In the genomic region with DNA sequence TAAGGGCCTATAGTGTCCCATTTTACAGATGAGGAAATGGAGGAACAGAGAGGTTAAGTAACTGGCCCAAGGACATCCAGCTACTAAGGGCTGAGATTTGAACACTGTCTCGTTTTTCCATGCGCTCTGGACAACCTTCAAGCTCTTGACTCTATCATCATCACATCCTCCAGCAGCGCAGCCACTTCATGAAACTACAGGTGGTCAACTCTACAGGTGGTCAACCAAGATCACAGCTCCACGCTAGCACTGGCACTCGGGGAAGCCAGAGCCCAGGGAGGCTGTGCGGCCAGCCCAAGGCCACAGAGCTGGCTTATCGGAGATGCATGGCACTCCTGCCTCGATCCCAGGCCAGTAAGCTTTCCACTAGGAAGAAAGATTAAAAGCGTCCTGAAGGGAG, we compare ENCODE assay signal across 2 cellular contexts.
TF ChIP-seq lines count a peak whose summit lies in the region.

No MANE protein-coding gene starts in this region.

TF ChIP-seq in HEK293, 187 proteins besides CTCF, POLR2A, EP300 and RAD21:
- TF ChIP-seq, protein P1, sequence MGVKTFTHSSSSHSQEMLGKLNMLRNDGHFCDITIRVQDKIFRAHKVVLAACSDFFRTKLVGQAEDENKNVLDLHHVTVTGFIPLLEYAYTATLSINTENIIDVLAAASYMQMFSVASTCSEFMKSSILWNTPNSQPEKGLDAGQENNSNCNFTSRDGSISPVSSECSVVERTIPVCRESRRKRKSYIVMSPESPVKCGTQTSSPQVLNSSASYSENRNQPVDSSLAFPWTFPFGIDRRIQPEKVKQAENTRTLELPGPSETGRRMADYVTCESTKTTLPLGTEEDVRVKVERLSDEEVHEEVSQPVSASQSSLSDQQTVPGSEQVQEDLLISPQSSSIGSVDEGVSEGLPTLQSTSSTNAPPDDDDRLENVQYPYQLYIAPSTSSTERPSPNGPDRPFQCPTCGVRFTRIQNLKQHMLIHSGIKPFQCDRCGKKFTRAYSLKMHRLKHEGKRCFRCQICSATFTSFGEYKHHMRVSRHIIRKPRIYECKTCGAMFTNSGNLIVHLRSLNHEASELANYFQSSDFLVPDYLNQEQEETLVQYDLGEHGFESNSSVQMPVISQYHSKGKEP (tag by site-specific recombination; IDR thresholded peaks at IDR 0.05): no peak
- no peak for TF ChIP-seq ZIC2 (tag by site-specific recombination; IDR thresholded peaks at IDR 0.05)
- TF ChIP-seq ZNF660 (tag by site-specific recombination; IDR thresholded peaks at IDR 0.05): no peak
- no peak for TF ChIP-seq KLF9 (tag by site-specific recombination; IDR thresholded peaks at IDR 0.05; ENCODE audit: low read depth)
- TF ChIP-seq ZNF426 (tag by site-specific recombination; IDR thresholded peaks at IDR 0.05): no peak
- peak; percentile 91 for TF ChIP-seq SCRT2 (tag by site-specific recombination; IDR thresholded peaks at IDR 0.05)
- no peak for TF ChIP-seq OVOL3 (tag by site-specific recombination; IDR thresholded peaks at IDR 0.05)
- no peak for TF ChIP-seq ZNF792 (tag by site-specific recombination; IDR thresholded peaks at IDR 0.05)
- no peak for TF ChIP-seq HOXA7 (CRISPR knock-in tag; IDR thresholded peaks at IDR 0.05; ENCODE audit: borderline replicate concordance)
- TF ChIP-seq, protein P2, sequence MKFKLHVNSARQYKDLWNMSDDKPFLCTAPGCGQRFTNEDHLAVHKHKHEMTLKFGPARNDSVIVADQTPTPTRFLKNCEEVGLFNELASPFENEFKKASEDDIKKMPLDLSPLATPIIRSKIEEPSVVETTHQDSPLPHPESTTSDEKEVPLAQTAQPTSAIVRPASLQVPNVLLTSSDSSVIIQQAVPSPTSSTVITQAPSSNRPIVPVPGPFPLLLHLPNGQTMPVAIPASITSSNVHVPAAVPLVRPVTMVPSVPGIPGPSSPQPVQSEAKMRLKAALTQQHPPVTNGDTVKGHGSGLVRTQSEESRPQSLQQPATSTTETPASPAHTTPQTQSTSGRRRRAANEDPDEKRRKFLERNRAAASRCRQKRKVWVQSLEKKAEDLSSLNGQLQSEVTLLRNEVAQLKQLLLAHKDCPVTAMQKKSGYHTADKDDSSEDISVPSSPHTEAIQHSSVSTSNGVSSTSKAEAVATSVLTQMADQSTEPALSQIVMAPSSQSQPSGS (tag by site-specific recombination; IDR thresholded peaks at IDR 0.05; ENCODE audit: low read depth): no peak
- TF ChIP-seq ZNF48 (tag by site-specific recombination; IDR thresholded peaks at IDR 0.05): no peak
- TF ChIP-seq, protein P3, sequence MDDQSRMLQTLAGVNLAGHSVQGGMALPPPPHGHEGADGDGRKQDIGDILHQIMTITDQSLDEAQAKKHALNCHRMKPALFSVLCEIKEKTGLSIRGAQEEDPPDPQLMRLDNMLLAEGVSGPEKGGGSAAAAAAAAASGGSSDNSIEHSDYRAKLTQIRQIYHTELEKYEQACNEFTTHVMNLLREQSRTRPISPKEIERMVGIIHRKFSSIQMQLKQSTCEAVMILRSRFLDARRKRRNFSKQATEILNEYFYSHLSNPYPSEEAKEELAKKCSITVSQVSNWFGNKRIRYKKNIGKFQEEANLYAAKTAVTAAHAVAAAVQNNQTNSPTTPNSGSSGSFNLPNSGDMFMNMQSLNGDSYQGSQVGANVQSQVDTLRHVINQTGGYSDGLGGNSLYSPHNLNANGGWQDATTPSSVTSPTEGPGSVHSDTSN (CRISPR knock-in tag; IDR thresholded peaks at IDR 0.05): no peak
- no peak for TF ChIP-seq ZNF621 (tag by site-specific recombination; IDR thresholded peaks at IDR 0.05)
- TF ChIP-seq ZNF239 (tag by site-specific recombination; IDR thresholded peaks at IDR 0.05): no peak
- TF ChIP-seq ZNF768 (tag by site-specific recombination; IDR thresholded peaks at IDR 0.05): 0 out of 2 replicates have a peak, but pooled peaks have one; percentile 18
- no peak for TF ChIP-seq ZNF157 (tag by site-specific recombination; IDR thresholded peaks at IDR 0.05)
- TF ChIP-seq SCRT1 (tag by site-specific recombination; IDR thresholded peaks at IDR 0.05; ENCODE audit: borderline replicate concordance): peak; percentile 93
- TF ChIP-seq, protein P4, sequence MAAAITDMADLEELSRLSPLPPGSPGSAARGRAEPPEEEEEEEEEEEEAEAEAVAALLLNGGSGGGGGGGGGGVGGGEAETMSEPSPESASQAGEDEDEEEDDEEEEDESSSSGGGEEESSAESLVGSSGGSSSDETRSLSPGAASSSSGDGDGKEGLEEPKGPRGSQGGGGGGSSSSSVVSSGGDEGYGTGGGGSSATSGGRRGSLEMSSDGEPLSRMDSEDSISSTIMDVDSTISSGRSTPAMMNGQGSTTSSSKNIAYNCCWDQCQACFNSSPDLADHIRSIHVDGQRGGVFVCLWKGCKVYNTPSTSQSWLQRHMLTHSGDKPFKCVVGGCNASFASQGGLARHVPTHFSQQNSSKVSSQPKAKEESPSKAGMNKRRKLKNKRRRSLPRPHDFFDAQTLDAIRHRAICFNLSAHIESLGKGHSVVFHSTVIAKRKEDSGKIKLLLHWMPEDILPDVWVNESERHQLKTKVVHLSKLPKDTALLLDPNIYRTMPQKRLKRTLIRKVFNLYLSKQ (tag by site-specific recombination; IDR thresholded peaks at IDR 0.05; ENCODE audit: borderline replicate concordance): no peak

TF ChIP-seq in K562, 482 proteins besides CTCF, POLR2A, EP300 and RAD21:
- TF ChIP-seq RBM25 (IDR thresholded peaks at IDR 0.05; ENCODE audit: low read depth, low read length, severe bottlenecking) (peak; percentile 26), CC2D1A (IDR thresholded peaks at IDR 0.05) (no peak)
